16 cellular contexts compared by ENCODE assay signal in the genomic region with DNA sequence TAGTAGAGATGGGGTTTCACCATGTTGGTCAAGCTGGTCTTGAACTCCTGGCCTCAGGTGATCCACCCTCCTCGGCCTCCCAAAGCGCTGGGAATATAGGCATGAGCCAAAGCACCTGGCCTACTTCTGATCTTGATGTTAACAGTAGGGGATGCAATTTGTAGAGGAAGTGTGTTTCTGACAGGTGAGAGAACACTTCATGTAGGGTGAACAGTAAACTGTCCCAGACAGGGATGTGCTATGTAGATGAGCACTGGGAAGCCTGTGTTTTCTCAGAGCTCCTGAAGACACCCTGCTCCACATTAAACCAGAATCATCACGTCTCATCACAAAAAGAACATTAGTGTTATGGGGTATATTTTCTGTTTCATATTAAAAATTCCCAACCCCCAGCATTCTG.
"Had no signal": no experiment of that assay in that cellular context is flagged by ENCODE, and none has a peak within 500 bp of the region (broad histone marks: within the 10 kb centered on the region; RNA-seq: fewer than 3 reads in every experiment).

No MANE protein-coding gene starts in this region.

- H3K4me3 ChIP-seq: skin epidermis had no signal

- H3K36me3 Mint-ChIP-seq: type B pancreatic cell had no signal

- ATAC-seq: left ventricle myocardium superior, right cardiac atrium had no signal

- H3K27ac Mint-ChIP-seq: activated T-helper 1 cell treated with anti-CD3 and anti-CD28 coated beads, Interleukin-12 subunit alpha, Interleukin-12 subunit beta, Interleukin-2, Interleukin-4 antibody, amounts not matched to agents 30 ng/mL and 10 ng/mL and 1 ng/mL, durations not matched to agents 14 hours and 24 hours and 36 hours; nephron; progenitor cell of endocrine pancreas; type B pancreatic cell had no signal

- FAIRE-seq: bronchial epithelial cell had no signal

- H3K27me3 Mint-ChIP-seq: progenitor cell of endocrine pancreas had no signal

- DNase-seq: activated CD4-positive, alpha-beta T cell treated with anti-CD3 and anti-CD28 coated beads for 4 hours; activated CD8-positive, alpha-beta memory T cell treated with anti-CD3 and anti-CD28 coated beads, Interleukin-2, amount 50 U/mL, for 48 hours; aorta; glutamatergic neuron; hypothalamus; left ventricle myocardium superior; mesenchymal stem cell; right cardiac atrium; stimulated activated CD4-positive, alpha-beta T cell treated with anti-CD3 and anti-CD28 coated beads, Interleukin-4, amount 100 ng/mL, for 1 hour; T-helper 2 cell had no signal

- H3K4me3 Mint-ChIP-seq: activated T-helper 1 cell treated with anti-CD3 and anti-CD28 coated beads, Interleukin-12 subunit alpha, Interleukin-12 subunit beta, Interleukin-2, Interleukin-4 antibody, amounts not matched to agents 30 ng/mL and 10 ng/mL and 1 ng/mL, durations not matched to agents 14 hours and 24 hours and 36 hours; nephron; type B pancreatic cell had no signal

- H3K9me3 Mint-ChIP-seq: activated T-helper 1 cell treated with anti-CD3 and anti-CD28 coated beads, Interleukin-12 subunit alpha, Interleukin-12 subunit beta, Interleukin-2, Interleukin-4 antibody, amounts not matched to agents 30 ng/mL and 10 ng/mL and 1 ng/mL, durations not matched to agents 14 hours and 24 hours and 36 hours; nephron had no signal
